In genomic region chr21:44702973-44703730, GRCh38 we compare ENCODE assay signal across 1 cellular context.
TF ChIP-seq lines count a peak whose summit lies in the region.

No MANE protein-coding gene starts in this region.

TF ChIP-seq in HepG2, 621 proteins besides CTCF, POLR2A, EP300 and RAD21 (continued from another document and continues in another):
- no peak for TF ChIP-seq ZHX1 (CRISPR knock-in tag; IDR thresholded peaks at IDR 0.05; ENCODE audit: low read depth)
- 0 out of 2 replicates have a peak, but pooled peaks have one; percentile 49 for TF ChIP-seq SMAD9 (CRISPR knock-in tag; IDR thresholded peaks at IDR 0.05)
- TF ChIP-seq ZNF343 (CRISPR knock-in tag; IDR thresholded peaks at IDR 0.05) = no peak
- no peak for TF ChIP-seq SMC3 (IDR thresholded peaks at IDR 0.05; ENCODE audit: low read length)
- 0 out of 2 replicates have a peak, but pooled peaks have one; percentile 39 for TF ChIP-seq ZNF746 (CRISPR knock-in tag; IDR thresholded peaks at IDR 0.05)
- TF ChIP-seq KMT2B (CRISPR knock-in tag; IDR thresholded peaks at IDR 0.05) = no peak
- no peak for TF ChIP-seq RFX5 (IDR thresholded peaks at IDR 0.05; ENCODE audit: low read depth, low read length)
- TF ChIP-seq SIN3B (IDR thresholded peaks at IDR 0.05; ENCODE audit: low read length) = no peak
- no peak for TF ChIP-seq ZNF512 (CRISPR knock-in tag; IDR thresholded peaks at IDR 0.05)
- TF ChIP-seq ARNT (IDR thresholded peaks at IDR 0.05) = no peak
- no peak for TF ChIP-seq ZNF549 (CRISPR knock-in tag; IDR thresholded peaks at IDR 0.05)
- no peak; the same call in 1 of the 2 replicates for TF ChIP-seq NFYB (CRISPR knock-in tag; IDR thresholded peaks at IDR 0.05)
- peak; percentile 70 for TF ChIP-seq SAP130 (CRISPR knock-in tag; IDR thresholded peaks at IDR 0.05; ENCODE audit: low read depth)
- TF ChIP-seq ZBTB33 (CRISPR knock-in tag; IDR thresholded peaks at IDR 0.05) = no peak
- no peak for TF ChIP-seq ZNF121 (CRISPR knock-in tag; IDR thresholded peaks at IDR 0.05)
- TF ChIP-seq ZNF503 (CRISPR knock-in tag; IDR thresholded peaks at IDR 0.05) = no peak
- 0 out of 2 replicates have a peak, but pooled peaks have one; percentile 19 for TF ChIP-seq FOXP4 (CRISPR knock-in tag; IDR thresholded peaks at IDR 0.05)
- TF ChIP-seq PREB (CRISPR knock-in tag; IDR thresholded peaks at IDR 0.05) = no peak
- TF ChIP-seq MAZ (IDR thresholded peaks at IDR 0.05; ENCODE audit: borderline replicate concordance, low read depth, low read length) = no peak
- TF ChIP-seq MAZ (CRISPR knock-in tag; IDR thresholded peaks at IDR 0.05; ENCODE audit: low read depth) = no peak
- TF ChIP-seq ZBTB14 (CRISPR knock-in tag; IDR thresholded peaks at IDR 0.05) = no peak
- no peak for TF ChIP-seq CBFB (CRISPR knock-in tag; IDR thresholded peaks at IDR 0.05)
- no peak for TF ChIP-seq ZNF567 (CRISPR knock-in tag; IDR thresholded peaks at IDR 0.05; ENCODE audit: borderline replicate concordance)
- TF ChIP-seq GTF2F1 (IDR thresholded peaks at IDR 0.05; ENCODE audit: low read length) = no peak
- 0 out of 2 replicates have a peak, but pooled peaks have one; percentile 24 for TF ChIP-seq ZBTB43 (CRISPR knock-in tag; conservative IDR thresholded peaks at IDR 0.05)
- no peak for TF ChIP-seq USF2 (IDR thresholded peaks at IDR 0.05; ENCODE audit: low read depth, low read length)
- TF ChIP-seq USF2 (CRISPR knock-in tag; IDR thresholded peaks at IDR 0.05; ENCODE audit: borderline replicate concordance) = peak; percentile 63; the same call in 1 of the 2 replicates
- no peak for TF ChIP-seq ZNF678 (CRISPR knock-in tag; IDR thresholded peaks at IDR 0.05)
- TF ChIP-seq ZNF782 (CRISPR knock-in tag; IDR thresholded peaks at IDR 0.05; ENCODE audit: borderline replicate concordance) = peak; percentile 66; the same call in 1 of the 2 replicates
- TF ChIP-seq YEATS4 (CRISPR knock-in tag; IDR thresholded peaks at IDR 0.05; ENCODE audit: borderline replicate concordance) = no peak
- TF ChIP-seq PHF20 (CRISPR knock-in tag; IDR thresholded peaks at IDR 0.05) = peak; percentile 43; the same call in 1 of the 2 replicates
- TF ChIP-seq NR2F6 (IDR thresholded peaks at IDR 0.05) = no peak
- TF ChIP-seq NR2F6 (CRISPR knock-in tag; IDR thresholded peaks at IDR 0.05) = no peak
- peak; percentile 36 for TF ChIP-seq CREB1 (IDR thresholded peaks at IDR 0.05)
- TF ChIP-seq CREB1 (CRISPR knock-in tag; IDR thresholded peaks at IDR 0.05) = no peak
- no peak for TF ChIP-seq WIZ (CRISPR knock-in tag; IDR thresholded peaks at IDR 0.05)
- no peak for TF ChIP-seq NFAT5 (CRISPR knock-in tag; IDR thresholded peaks at IDR 0.05)
